ENCODE assay signal across 28 cellular contexts in genomic region chr2:39240758-39241157, GRCh38. TPM values are rescaled to one million over a fixed set of nuclear protein-coding genes. Genes with fewer than 3 reads are reported as not detected.
"Had no signal": no experiment of that assay in that cellular context is flagged by ENCODE, and none has a peak within 500 bp of the region (broad histone marks: within the 10 kb centered on the region; RNA-seq: fewer than 3 reads in every experiment).

No MANE protein-coding gene starts in this region.

- H3K36me3 Mint-ChIP-seq: stimulated activated effector memory CD8-positive, alpha-beta T cell treated with anti-CD3 and anti-CD28 coated beads, Interleukin-12 subunit alpha, Interleukin-12 subunit beta, amount 100 ng/mL, for 72 hours had no signal

- H3K9me3 Mint-ChIP-seq: natural killer cell treated with Interleukin-12 subunit alpha and Interleukin-12 subunit beta and Interleukin-15 and Interleukin-18, amount 100 ng/mL, for 72 hours had no signal

- H3K27me3 ChIP-seq: neutrophil, pancreas, right atrium auricular region, right lobe of liver, sigmoid colon, stomach, thyroid gland, upper lobe of left lung, vagina had no signal

- H3K4me3 ChIP-seq: pancreas, prostate gland, right atrium auricular region, right lobe of liver, sigmoid colon, stomach, thoracic aorta, thyroid gland, tibial nerve, upper lobe of left lung, vagina had no signal

- H3K4me1 ChIP-seq: pancreas, prostate gland, right atrium auricular region, right lobe of liver, sigmoid colon, stomach, thyroid gland, tibial nerve, vagina had no signal

- DNase-seq: nephron progenitor cell; nucleus accumbens; pancreas; retina; right lobe of liver; sigmoid colon; small intestine; stimulated activated CD4-positive, alpha-beta T cell treated with anti-CD3 and anti-CD28 coated beads, Interleukin-15, amount 100 ng/mL, for 24 hours; stimulated activated CD4-positive, alpha-beta T cell treated with anti-CD3 and anti-CD28 coated beads, Interleukin-2, amount 100 ng/mL, for 24 hours; stimulated activated CD4-positive, alpha-beta T cell treated with anti-CD3 and anti-CD28 coated beads, Interleukin-2, amount 100 ng/mL, for 48 hours; stimulated activated CD4-positive, alpha-beta T cell treated with anti-CD3 and anti-CD28 coated beads, Interleukin-4, amount 100 ng/mL, for 24 hours; stimulated activated naive B cell treated with anti-CD40 and anti-IgM and Interleukin-4, amounts not matched to agents 10 μg/mL and 1 μg/mL and 100 μg/mL, for 72 hours; stimulated activated naive CD4-positive, alpha-beta T cell treated with Interleukin-2 at 50 U/mL for 16 hours; stomach; thyroid gland; trophoblast cell; upper lobe of left lung had no signal

- H3K4me3 Mint-ChIP-seq: natural killer cell treated with Interleukin-12 subunit alpha and Interleukin-12 subunit beta and Interleukin-15 and Interleukin-18, amount 100 ng/mL, for 72 hours; nephron progenitor cell; neural crest cell; stimulated activated effector memory CD8-positive, alpha-beta T cell treated with anti-CD3 and anti-CD28 coated beads, Interleukin-12 subunit alpha, Interleukin-12 subunit beta, amount 100 ng/mL, for 72 hours; stimulated activated naive B cell treated with anti-CD40 and anti-IgM and Interleukin-4, amounts not matched to agents 10 μg/mL and 1 μg/mL and 100 μg/mL, for 72 hours; stimulated activated naive CD8-positive, alpha-beta T cell treated with anti-CD3 and anti-CD28 coated beads, Interleukin-15, Interleukin-2, amounts not matched to agents 100 ng/mL and 50 ng/mL, for 24 hours had no signal

- H3K27me3 Mint-ChIP-seq: stimulated activated naive CD8-positive, alpha-beta T cell treated with anti-CD3 and anti-CD28 coated beads, Interleukin-15, Interleukin-2, amounts not matched to agents 100 ng/mL and 50 ng/mL, for 24 hours had no signal

- H3K27ac Mint-ChIP-seq: natural killer cell treated with Interleukin-12 subunit alpha and Interleukin-12 subunit beta and Interleukin-15 and Interleukin-18, amount 100 ng/mL, for 72 hours; nephron progenitor cell; stimulated activated effector memory CD8-positive, alpha-beta T cell treated with anti-CD3 and anti-CD28 coated beads, Interleukin-12 subunit alpha, Interleukin-12 subunit beta, amount 100 ng/mL, for 72 hours; stimulated activated naive B cell treated with anti-CD40 and anti-IgM and Interleukin-4, amounts not matched to agents 10 μg/mL and 1 μg/mL and 100 μg/mL, for 72 hours; stimulated activated naive CD8-positive, alpha-beta T cell treated with anti-CD3 and anti-CD28 coated beads, Interleukin-15, Interleukin-2, amounts not matched to agents 100 ng/mL and 50 ng/mL, for 24 hours had no signal

- H3K27ac ChIP-seq: neutrophil, pancreas, prostate gland, right atrium auricular region, right lobe of liver, sigmoid colon, stomach, thoracic aorta, thyroid gland, tibial nerve, upper lobe of left lung, vagina had no signal

- ATAC-seq: natural killer cell treated with Interleukin-12 subunit alpha and Interleukin-12 subunit beta and Interleukin-15 and Interleukin-18, amount 100 ng/mL, for 72 hours; pancreas; right lobe of liver; stimulated activated effector memory CD8-positive, alpha-beta T cell treated with anti-CD3 and anti-CD28 coated beads, Interleukin-12 subunit alpha, Interleukin-12 subunit beta, amount 100 ng/mL, for 72 hours; stimulated activated naive B cell treated with anti-CD40 and anti-IgM and Interleukin-4, amounts not matched to agents 10 μg/mL and 1 μg/mL and 100 μg/mL, for 72 hours had no signal

- H3K9me3 ChIP-seq: neutrophil, pancreas, prostate gland, right lobe of liver, sigmoid colon, stomach, thoracic aorta, thyroid gland, tibial nerve, upper lobe of left lung, vagina had no signal

- H3K36me3 ChIP-seq: neutrophil, pancreas, prostate gland, right atrium auricular region, right lobe of liver, sigmoid colon, stomach, thoracic aorta, thyroid gland, upper lobe of left lung, vagina had no signal

- FAIRE-seq: pancreas, small intestine, urothelium cell line had no signal

- H3K4me1 Mint-ChIP-seq: nephron progenitor cell had no signal

RNA-seq across cellular contexts. Expression of gene CDKL4, which starts 3.0 kb away (rescaled TPM):
- total RNA-seq: natural killer cell treated with Interleukin-12 subunit alpha and Interleukin-12 subunit beta and Interleukin-15 and Interleukin-18, amount 100 ng/mL, for 72 hours; prostate gland had no signal
- polyA plus RNA-seq: sigmoid colon, small intestine, stomach had no signal
